ENCODE assay signal across 1 cellular context in genomic region chr1:28668956-28669719, GRCh38.
A peak's percentile ranks its signal among the peaks of the same experiment; 100 is the strongest.
TF ChIP-seq lines count a peak whose summit lies in the region.

No MANE protein-coding gene starts in this region.

TF ChIP-seq in K562, 482 proteins besides CTCF, POLR2A, EP300 and RAD21 (continues in another document):
- TF ChIP-seq NCOA4 (IDR thresholded peaks at IDR 0.05; ENCODE audit: partially characterized antibody) (no peak), TFAM (CRISPR knock-in tag; conservative IDR thresholded peaks at IDR 0.05) (no peak), ETV5 (CRISPR knock-in tag; IDR thresholded peaks at IDR 0.05; ENCODE audit: low read depth) (no peak), FOXK1 (CRISPR knock-in tag; IDR thresholded peaks at IDR 0.05; ENCODE audit: borderline replicate concordance) (no peak), PCBP1 (IDR thresholded peaks at IDR 0.05; ENCODE audit: low read depth, low read length, poor library complexity, severe bottlenecking) (no peak), ZNF217 (CRISPR knock-in tag; IDR thresholded peaks at IDR 0.05) (no peak), HINFP (tag; conservative IDR thresholded peaks at IDR 0.05; ENCODE audit: low read depth) (no peak), ZSCAN32 (CRISPR knock-in tag; IDR thresholded peaks at IDR 0.05) (no peak), ZNF124 (CRISPR knock-in tag; IDR thresholded peaks at IDR 0.05) (no peak), MBD1 (CRISPR knock-in tag; IDR thresholded peaks at IDR 0.05) (no peak), MED1 (CRISPR knock-in tag; IDR thresholded peaks at IDR 0.05; ENCODE audit: borderline replicate concordance) (no peak), MAFF (IDR thresholded peaks at IDR 0.05; ENCODE audit: low read length) (no peak), FOXK2 (conservative IDR thresholded peaks at IDR 0.05 in 1 of 2, IDR thresholded peaks at IDR 0.05 in 1 of 2; ENCODE audit: low read depth in 2 of 2) (no peak), ZNF592 (IDR thresholded peaks at IDR 0.05) (no peak), ARID3A (IDR thresholded peaks at IDR 0.05; ENCODE audit: borderline replicate concordance, low read depth, low read length) (no peak), HMBOX1 (IDR thresholded peaks at IDR 0.05) (no peak), ETV6 (IDR thresholded peaks at IDR 0.05; ENCODE audit: borderline replicate concordance in 1 of 2, low read depth in 2 of 2, low read length in 1 of 2) (no peak), ETV6 (CRISPR knock-in tag; IDR thresholded peaks at IDR 0.05; ENCODE audit: borderline replicate concordance) (no peak), RB1 (IDR thresholded peaks at IDR 0.05; ENCODE audit: low read depth) (peak; percentile 85; the same call in 1 of the 2 replicates), PTTG1 (tag; IDR thresholded peaks at IDR 0.05; ENCODE audit: low read depth) (no peak), ZBTB26 (CRISPR knock-in tag; IDR thresholded peaks at IDR 0.05) (no peak), ZNF444 (CRISPR knock-in tag; IDR thresholded peaks at IDR 0.05) (no peak), NUFIP1 (IDR thresholded peaks at IDR 0.05; ENCODE audit: partially characterized antibody) (no peak), MTA2 (IDR thresholded peaks at IDR 0.05; ENCODE audit: low read depth) (no peak), MITF (IDR thresholded peaks at IDR 0.05) (no peak), ZNF561 (CRISPR knock-in tag; conservative IDR thresholded peaks at IDR 0.05) (no peak), ILF3 (IDR thresholded peaks at IDR 0.05; ENCODE audit: borderline replicate concordance) (no peak), TGIF2 (CRISPR knock-in tag; IDR thresholded peaks at IDR 0.05) (no peak), EP400 (IDR thresholded peaks at IDR 0.05) (no peak), TSC22D4 (tag; IDR thresholded peaks at IDR 0.05) (no peak), THRB (CRISPR knock-in tag; conservative IDR thresholded peaks at IDR 0.05) (no peak), PHF20 (IDR thresholded peaks at IDR 0.05; ENCODE audit: partially characterized antibody) (no peak), FOXP1 (CRISPR knock-in tag; IDR thresholded peaks at IDR 0.05) (no peak), PHF8 (IDR thresholded peaks at IDR 0.05; ENCODE audit: borderline replicate concordance, low read length) (peak; percentile 58), YBX1 (IDR thresholded peaks at IDR 0.05) (no peak), ZEB2 (IDR thresholded peaks at IDR 0.05) (no peak), MLX (CRISPR knock-in tag; conservative IDR thresholded peaks at IDR 0.05) (no peak), CREB5 (CRISPR knock-in tag; IDR thresholded peaks at IDR 0.05) (no peak), HOXB6 (CRISPR knock-in tag; IDR thresholded peaks at IDR 0.05; ENCODE audit: borderline replicate concordance) (no peak), NR4A1 (CRISPR knock-in tag; IDR thresholded peaks at IDR 0.05) (no peak), NR4A1 (tag; IDR thresholded peaks at IDR 0.05) (peak; percentile 38; the same call in 1 of the 2 replicates), ATF7 (IDR thresholded peaks at IDR 0.05) (no peak), SAP30 (IDR thresholded peaks at IDR 0.05; ENCODE audit: borderline replicate concordance, insufficient read depth, low read depth, low read length, poor library complexity, severe bottlenecking) (peak; percentile 53), ZNF76 (CRISPR knock-in tag; IDR thresholded peaks at IDR 0.05; ENCODE audit: borderline replicate concordance) (no peak), CREB3L1 (IDR thresholded peaks at IDR 0.05; ENCODE audit: borderline replicate concordance, low read depth) (no peak), HDAC3 (IDR thresholded peaks at IDR 0.05; ENCODE audit: borderline replicate concordance, partially characterized antibody) (no peak), CBFA2T2 (conservative IDR thresholded peaks at IDR 0.05) (no peak), NELFE (IDR thresholded peaks at IDR 0.05; ENCODE audit: insufficient read depth, insufficient read length) (no peak), MEIS2 (IDR thresholded peaks at IDR 0.05; ENCODE audit: partially characterized antibody) (no peak)
